Comparison of ENCODE assay signal across 1 cellular context in the genomic region with DNA sequence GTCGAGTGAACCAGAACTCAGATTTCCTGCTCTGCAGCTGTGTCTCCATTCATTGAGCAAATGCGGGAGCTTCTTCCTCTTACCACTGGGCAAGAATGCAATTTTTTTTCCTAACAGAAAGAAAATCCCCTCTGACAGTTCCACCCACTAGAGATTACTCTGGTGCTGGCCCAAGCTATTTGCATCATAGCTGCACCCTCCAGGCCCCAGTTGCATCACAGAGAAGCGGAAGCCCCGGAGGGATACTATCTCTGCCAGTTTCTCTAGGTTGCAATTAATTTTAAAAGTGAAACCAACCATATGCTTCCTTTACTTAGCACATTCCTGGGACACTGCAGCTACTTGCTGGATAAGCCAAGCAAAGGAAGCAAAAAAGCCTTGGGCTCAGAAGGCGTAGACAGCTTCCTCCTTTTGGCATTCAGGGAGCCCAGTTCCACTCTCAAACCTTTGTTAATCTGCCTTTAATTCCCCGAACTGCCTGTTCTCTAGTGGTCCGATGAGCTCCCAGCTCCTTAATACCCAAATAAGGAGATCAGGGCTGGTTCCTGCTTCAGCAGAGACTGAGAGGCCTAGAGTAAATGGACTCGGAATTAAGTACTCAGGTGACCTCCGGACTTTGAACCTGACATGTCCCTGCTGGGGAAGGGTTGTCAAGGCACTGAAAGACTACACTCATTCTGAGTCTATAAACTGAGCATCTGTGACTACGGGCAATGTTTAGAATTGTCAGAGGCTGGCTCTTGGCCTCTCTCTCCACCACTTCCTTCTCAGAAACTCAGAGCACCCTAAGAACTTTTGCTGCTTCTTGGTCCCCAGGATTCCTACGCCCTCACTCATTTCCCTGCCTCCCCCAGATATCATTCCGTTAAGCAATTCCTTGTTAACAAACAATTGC.
TF ChIP-seq lines count a peak whose summit lies in the region.

No MANE protein-coding gene starts in this region.

TF ChIP-seq in HepG2, 621 proteins besides CTCF, POLR2A, EP300 and RAD21 (continued from another document and continues in another):
- no peak for TF ChIP-seq SOX6 (IDR thresholded peaks at IDR 0.05)
- TF ChIP-seq SOX6 (CRISPR knock-in tag; IDR thresholded peaks at IDR 0.05), result peak; percentile 58
- no peak for TF ChIP-seq ZNF772 (CRISPR knock-in tag; IDR thresholded peaks at IDR 0.05)
- TF ChIP-seq, protein P1, sequence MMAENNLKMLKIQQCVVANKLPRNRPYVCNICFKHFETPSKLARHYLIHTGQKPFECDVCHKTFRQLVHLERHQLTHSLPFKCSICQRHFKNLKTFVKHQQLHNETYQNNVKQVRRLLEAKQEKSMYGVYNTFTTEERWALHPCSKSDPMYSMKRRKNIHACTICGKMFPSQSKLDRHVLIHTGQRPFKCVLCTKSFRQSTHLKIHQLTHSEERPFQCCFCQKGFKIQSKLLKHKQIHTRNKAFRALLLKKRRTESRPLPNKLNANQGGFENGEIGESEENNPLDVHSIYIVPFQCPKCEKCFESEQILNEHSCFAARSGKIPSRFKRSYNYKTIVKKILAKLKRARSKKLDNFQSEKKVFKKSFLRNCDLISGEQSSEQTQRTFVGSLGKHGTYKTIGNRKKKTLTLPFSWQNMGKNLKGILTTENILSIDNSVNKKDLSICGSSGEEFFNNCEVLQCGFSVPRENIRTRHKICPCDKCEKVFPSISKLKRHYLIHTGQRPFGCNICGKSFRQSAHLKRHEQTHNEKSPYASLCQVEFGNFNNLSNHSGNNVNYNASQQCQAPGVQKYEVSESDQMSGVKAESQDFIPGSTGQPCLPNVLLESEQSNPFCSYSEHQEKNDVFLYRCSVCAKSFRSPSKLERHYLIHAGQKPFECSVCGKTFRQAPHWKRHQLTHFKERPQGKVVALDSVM (CRISPR knock-in tag; IDR thresholded peaks at IDR 0.05), result peak; percentile 38; the same call in 1 of the 2 replicates
- TF ChIP-seq ETV6 (CRISPR knock-in tag; conservative IDR thresholded peaks at IDR 0.05), result no peak
- TF ChIP-seq MED13 (CRISPR knock-in tag; IDR thresholded peaks at IDR 0.05), result no peak
- TF ChIP-seq, protein P2, sequence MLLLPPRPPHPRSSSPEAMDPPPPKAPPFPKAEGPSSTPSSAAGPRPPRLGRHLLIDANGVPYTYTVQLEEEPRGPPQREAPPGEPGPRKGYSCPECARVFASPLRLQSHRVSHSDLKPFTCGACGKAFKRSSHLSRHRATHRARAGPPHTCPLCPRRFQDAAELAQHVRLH (CRISPR knock-in tag; IDR thresholded peaks at IDR 0.05; ENCODE audit: borderline replicate concordance, low read depth), result 0 out of 2 replicates have a peak, but pooled peaks have one; percentile 40
- TF ChIP-seq FOXO1 (CRISPR knock-in tag; IDR thresholded peaks at IDR 0.05), result 0 out of 2 replicates have a peak, but pooled peaks have one; percentile 29
- peak; percentile 72 for TF ChIP-seq POGZ (CRISPR knock-in tag; IDR thresholded peaks at IDR 0.05)
- no peak for TF ChIP-seq ZNF235 (CRISPR knock-in tag; IDR thresholded peaks at IDR 0.05; ENCODE audit: borderline replicate concordance)
- no peak for TF ChIP-seq ZNF256 (CRISPR knock-in tag; conservative IDR thresholded peaks at IDR 0.05)
- TF ChIP-seq, protein P3, sequence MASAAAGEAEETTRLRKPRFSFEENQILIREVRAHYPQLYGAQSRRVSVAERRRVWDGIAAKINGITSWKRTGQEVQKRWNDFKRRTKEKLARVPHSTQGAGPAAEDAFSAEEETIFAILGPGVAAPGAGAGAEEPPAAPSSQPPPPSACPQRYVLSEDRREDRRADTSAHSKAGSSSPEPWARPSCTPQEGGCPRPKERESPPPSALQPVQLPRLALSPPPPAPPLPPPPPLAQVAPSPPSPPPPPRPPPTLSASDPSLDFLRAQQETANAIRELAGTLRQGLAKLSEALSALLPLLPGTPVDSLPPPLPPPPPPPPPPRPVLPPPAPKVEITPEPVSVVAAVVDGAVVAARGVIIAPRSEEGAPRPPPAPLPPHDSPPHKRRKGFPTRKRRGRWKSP (CRISPR knock-in tag; IDR thresholded peaks at IDR 0.05), result no peak
- 0 out of 2 replicates have a peak, but pooled peaks have one; percentile 26 for TF ChIP-seq GFI1 (CRISPR knock-in tag; IDR thresholded peaks at IDR 0.05; ENCODE audit: borderline replicate concordance)
- TF ChIP-seq RFX1 (IDR thresholded peaks at IDR 0.05), result peak; percentile 55; the same call in 1 of the 2 replicates
- TF ChIP-seq, protein P4, sequence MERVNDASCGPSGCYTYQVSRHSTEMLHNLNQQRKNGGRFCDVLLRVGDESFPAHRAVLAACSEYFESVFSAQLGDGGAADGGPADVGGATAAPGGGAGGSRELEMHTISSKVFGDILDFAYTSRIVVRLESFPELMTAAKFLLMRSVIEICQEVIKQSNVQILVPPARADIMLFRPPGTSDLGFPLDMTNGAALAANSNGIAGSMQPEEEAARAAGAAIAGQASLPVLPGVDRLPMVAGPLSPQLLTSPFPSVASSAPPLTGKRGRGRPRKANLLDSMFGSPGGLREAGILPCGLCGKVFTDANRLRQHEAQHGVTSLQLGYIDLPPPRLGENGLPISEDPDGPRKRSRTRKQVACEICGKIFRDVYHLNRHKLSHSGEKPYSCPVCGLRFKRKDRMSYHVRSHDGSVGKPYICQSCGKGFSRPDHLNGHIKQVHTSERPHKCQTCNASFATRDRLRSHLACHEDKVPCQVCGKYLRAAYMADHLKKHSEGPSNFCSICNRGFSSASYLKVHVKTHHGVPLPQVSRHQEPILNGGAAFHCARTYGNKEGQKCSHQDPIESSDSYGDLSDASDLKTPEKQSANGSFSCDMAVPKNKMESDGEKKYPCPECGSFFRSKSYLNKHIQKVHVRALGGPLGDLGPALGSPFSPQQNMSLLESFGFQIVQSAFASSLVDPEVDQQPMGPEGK (CRISPR knock-in tag; IDR thresholded peaks at IDR 0.05), result 0 out of 2 replicates have a peak, but pooled peaks have one; percentile 9
- TF ChIP-seq ZFY (CRISPR knock-in tag; IDR thresholded peaks at IDR 0.05), result peak; percentile 65
- TF ChIP-seq, protein P5, sequence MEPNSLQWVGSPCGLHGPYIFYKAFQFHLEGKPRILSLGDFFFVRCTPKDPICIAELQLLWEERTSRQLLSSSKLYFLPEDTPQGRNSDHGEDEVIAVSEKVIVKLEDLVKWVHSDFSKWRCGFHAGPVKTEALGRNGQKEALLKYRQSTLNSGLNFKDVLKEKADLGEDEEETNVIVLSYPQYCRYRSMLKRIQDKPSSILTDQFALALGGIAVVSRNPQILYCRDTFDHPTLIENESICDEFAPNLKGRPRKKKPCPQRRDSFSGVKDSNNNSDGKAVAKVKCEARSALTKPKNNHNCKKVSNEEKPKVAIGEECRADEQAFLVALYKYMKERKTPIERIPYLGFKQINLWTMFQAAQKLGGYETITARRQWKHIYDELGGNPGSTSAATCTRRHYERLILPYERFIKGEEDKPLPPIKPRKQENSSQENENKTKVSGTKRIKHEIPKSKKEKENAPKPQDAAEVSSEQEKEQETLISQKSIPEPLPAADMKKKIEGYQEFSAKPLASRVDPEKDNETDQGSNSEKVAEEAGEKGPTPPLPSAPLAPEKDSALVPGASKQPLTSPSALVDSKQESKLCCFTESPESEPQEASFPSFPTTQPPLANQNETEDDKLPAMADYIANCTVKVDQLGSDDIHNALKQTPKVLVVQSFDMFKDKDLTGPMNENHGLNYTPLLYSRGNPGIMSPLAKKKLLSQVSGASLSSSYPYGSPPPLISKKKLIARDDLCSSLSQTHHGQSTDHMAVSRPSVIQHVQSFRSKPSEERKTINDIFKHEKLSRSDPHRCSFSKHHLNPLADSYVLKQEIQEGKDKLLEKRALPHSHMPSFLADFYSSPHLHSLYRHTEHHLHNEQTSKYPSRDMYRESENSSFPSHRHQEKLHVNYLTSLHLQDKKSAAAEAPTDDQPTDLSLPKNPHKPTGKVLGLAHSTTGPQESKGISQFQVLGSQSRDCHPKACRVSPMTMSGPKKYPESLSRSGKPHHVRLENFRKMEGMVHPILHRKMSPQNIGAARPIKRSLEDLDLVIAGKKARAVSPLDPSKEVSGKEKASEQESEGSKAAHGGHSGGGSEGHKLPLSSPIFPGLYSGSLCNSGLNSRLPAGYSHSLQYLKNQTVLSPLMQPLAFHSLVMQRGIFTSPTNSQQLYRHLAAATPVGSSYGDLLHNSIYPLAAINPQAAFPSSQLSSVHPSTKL (CRISPR knock-in tag; IDR thresholded peaks at IDR 0.05), result peak; percentile 93
- TF ChIP-seq FOSL2 (CRISPR knock-in tag; IDR thresholded peaks at IDR 0.05), result peak; percentile 61; the same call in 1 of the 2 replicates
- TF ChIP-seq HDAC2 (CRISPR knock-in tag; IDR thresholded peaks at IDR 0.05), result peak; percentile 82; the same call in 1 of the 2 replicates
- TF ChIP-seq, protein P6, sequence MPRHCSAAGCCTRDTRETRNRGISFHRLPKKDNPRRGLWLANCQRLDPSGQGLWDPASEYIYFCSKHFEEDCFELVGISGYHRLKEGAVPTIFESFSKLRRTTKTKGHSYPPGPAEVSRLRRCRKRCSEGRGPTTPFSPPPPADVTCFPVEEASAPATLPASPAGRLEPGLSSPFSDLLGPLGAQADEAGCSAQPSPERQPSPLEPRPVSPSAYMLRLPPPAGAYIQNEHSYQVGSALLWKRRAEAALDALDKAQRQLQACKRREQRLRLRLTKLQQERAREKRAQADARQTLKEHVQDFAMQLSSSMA (CRISPR knock-in tag; IDR thresholded peaks at IDR 0.05), result no peak
- peak; percentile 97 for TF ChIP-seq SRF (IDR thresholded peaks at IDR 0.05; ENCODE audit: low read depth, low read length)
- TF ChIP-seq THAP11 (CRISPR knock-in tag; IDR thresholded peaks at IDR 0.05), result no peak
- no peak for TF ChIP-seq ZNF263 (CRISPR knock-in tag; IDR thresholded peaks at IDR 0.05)
- 0 out of 2 replicates have a peak, but pooled peaks have one; percentile 45 for TF ChIP-seq MEIS2 (CRISPR knock-in tag; IDR thresholded peaks at IDR 0.05)
- no peak for TF ChIP-seq ZNF160 (CRISPR knock-in tag; IDR thresholded peaks at IDR 0.05)
- TF ChIP-seq, protein P7, sequence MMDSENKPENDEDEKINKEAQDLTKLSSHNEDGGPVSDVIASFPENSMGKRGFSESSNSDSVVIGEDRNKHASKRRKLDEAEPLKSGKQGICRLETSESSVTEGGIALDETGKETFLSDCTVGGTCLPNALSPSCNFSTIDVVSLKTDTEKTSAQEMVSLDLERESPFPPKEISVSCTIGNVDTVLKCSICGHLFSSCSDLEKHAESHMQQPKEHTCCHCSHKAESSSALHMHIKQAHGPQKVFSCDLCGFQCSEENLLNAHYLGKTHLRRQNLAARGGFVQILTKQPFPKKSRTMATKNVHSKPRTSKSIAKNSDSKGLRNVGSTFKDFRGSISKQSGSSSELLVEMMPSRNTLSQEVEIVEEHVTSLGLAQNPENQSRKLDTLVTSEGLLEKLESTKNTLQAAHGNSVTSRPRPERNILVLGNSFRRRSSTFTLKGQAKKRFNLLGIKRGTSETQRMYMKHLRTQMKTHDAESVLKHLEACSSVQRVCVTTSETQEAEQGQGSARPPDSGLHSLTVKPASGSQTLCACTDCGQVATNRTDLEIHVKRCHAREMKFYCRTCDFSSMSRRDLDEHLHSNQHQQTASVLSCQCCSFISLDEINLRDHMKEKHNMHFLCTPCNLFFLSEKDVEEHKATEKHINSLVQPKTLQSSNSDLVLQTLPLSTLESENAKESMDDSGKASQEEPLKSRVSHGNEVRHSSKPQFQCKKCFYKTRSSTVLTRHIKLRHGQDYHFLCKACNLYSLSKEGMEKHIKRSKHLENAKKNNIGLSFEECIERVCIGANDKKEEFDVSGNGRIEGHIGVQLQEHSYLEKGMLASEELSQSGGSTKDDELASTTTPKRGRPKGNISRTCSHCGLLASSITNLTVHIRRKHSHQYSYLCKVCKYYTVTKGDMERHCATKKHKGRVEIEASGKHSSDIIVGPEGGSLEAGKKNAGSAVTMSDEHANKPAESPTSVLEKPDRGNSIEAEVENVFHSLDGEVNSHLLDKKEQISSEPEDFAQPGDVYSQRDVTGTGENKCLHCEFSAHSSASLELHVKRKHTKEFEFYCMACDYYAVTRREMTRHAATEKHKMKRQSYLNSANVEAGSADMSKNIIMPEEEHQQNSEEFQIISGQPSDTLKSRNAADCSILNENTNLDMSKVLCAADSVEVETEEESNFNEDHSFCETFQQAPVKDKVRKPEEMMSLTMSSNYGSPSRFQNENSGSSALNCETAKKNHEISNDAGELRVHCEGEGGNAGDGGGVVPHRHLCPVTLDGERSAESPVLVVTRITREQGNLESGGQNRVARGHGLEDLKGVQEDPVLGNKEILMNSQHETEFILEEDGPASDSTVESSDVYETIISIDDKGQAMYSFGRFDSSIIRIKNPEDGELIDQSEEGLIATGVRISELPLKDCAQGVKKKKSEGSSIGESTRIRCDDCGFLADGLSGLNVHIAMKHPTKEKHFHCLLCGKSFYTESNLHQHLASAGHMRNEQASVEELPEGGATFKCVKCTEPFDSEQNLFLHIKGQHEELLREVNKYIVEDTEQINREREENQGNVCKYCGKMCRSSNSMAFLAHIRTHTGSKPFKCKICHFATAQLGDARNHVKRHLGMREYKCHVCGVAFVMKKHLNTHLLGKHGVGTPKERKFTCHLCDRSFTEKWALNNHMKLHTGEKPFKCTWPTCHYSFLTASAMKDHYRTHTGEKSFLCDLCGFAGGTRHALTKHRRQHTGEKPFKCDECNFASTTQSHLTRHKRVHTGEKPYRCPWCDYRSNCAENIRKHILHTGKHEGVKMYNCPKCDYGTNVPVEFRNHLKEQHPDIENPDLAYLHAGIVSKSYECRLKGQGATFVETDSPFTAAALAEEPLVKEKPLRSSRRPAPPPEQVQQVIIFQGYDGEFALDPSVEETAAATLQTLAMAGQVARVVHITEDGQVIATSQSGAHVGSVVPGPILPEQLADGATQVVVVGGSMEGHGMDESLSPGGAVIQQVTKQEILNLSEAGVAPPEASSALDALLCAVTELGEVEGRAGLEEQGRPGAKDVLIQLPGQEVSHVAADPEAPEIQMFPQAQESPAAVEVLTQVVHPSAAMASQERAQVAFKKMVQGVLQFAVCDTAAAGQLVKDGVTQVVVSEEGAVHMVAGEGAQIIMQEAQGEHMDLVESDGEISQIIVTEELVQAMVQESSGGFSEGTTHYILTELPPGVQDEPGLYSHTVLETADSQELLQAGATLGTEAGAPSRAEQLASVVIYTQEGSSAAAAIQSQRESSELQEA (CRISPR knock-in tag; IDR thresholded peaks at IDR 0.05; ENCODE audit: not compliant biosample characterization), result peak; percentile 20
- no peak for TF ChIP-seq ZNF749 (CRISPR knock-in tag; IDR thresholded peaks at IDR 0.05; ENCODE audit: borderline replicate concordance)
- TF ChIP-seq CEBPB (IDR thresholded peaks at IDR 0.05; ENCODE audit: borderline replicate concordance, low read depth, low read length), result peak; percentile 85
- TF ChIP-seq HOXA3 (CRISPR knock-in tag; IDR thresholded peaks at IDR 0.05), result peak; percentile 57; the same call in 1 of the 2 replicates
- no peak for TF ChIP-seq NRL (CRISPR knock-in tag; IDR thresholded peaks at IDR 0.05; ENCODE audit: borderline replicate concordance)
- TF ChIP-seq, protein P8, sequence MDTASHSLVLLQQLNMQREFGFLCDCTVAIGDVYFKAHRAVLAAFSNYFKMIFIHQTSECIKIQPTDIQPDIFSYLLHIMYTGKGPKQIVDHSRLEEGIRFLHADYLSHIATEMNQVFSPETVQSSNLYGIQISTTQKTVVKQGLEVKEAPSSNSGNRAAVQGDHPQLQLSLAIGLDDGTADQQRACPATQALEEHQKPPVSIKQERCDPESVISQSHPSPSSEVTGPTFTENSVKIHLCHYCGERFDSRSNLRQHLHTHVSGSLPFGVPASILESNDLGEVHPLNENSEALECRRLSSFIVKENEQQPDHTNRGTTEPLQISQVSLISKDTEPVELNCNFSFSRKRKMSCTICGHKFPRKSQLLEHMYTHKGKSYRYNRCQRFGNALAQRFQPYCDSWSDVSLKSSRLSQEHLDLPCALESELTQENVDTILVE (CRISPR knock-in tag; IDR thresholded peaks at IDR 0.05), result 0 out of 2 replicates have a peak, but pooled peaks have one; percentile 51
